ENCODE assay signal across 8 cellular contexts in the genomic region with DNA sequence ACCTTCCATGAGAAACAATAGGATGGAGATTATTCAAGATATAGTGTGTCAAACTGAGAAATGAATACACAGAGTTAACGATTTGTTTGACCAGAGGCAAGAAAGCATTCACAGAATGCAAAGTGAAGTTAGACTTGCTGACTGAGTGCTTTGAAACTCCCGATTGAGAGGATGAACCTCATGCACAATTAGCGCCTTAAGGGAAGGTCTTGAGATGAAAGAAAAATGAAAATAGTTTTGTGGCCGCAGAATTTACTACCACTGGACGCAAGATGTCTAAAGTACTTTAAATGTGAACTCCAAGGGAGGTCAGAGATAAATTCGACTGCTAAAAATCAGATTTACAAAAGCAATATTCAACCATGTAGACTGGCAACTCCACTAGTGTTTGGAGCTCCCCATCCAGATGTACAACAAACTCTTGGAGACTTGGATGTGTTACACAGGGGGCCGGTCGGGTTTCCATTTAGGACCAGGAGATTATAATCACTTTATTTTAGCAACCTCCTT. TPM values are rescaled to one million over a fixed set of nuclear protein-coding genes. Genes with fewer than 3 reads are reported as not detected.
DNase-seq lines count a peak whose midpoint lies in the region; ATAC-seq and TF ChIP-seq lines count a peak whose summit lies in the region.

No MANE protein-coding gene starts in this region.

- peak overlapping the region; percentile 93 for H3K4me3 Mint-ChIP-seq in natural killer cell treated with Interleukin-12 subunit alpha and Interleukin-12 subunit beta and Interleukin-15 and Interleukin-18, amount 100 ng/mL, for 72 hours

- TF ChIP-seq CTCF in BJ (IDR thresholded peaks at IDR 0.05; ENCODE audit: insufficient read depth, low read depth, low read length) (no peak), LNCaP clone FGC (IDR thresholded peaks at IDR 0.05; ENCODE audit: control insufficient read depth, extremely low read depth, insufficient read depth) (no peak), choroid plexus epithelial cell (conservative IDR thresholded peaks at IDR 0.05; ENCODE audit: low read depth, low read length) (no peak)

- peaks cover 0 to 3% of the 10 kb centered on the region in 2 donors for H3K27me3 Mint-ChIP-seq in natural killer cell treated with Interleukin-12 subunit alpha and Interleukin-12 subunit beta and Interleukin-15 and Interleukin-18, amount 100 ng/mL, for 72 hours

- peak overlapping the region; percentile 94 to 98 for H3K27ac Mint-ChIP-seq in natural killer cell treated with Interleukin-12 subunit alpha and Interleukin-12 subunit beta and Interleukin-15 and Interleukin-18, amount 100 ng/mL, for 72 hours

- no peaks in the 10 kb centered on the region for H3K36me3 ChIP-seq in BJ (ENCODE audit: control insufficient read depth, insufficient read depth, low read length)

- no peaks in the 10 kb centered on the region for H3K9me3 Mint-ChIP-seq in natural killer cell treated with Interleukin-12 subunit alpha and Interleukin-12 subunit beta and Interleukin-15 and Interleukin-18, amount 100 ng/mL, for 72 hours

- CTCF ChIA-PET in BJ (lab: Yijun Ruan, JAX) = interaction anchor here (0.9 to 2.9 kb wide), 4 partner anchors 17 to 47 kb away, joined by 3 to 7 read pairs (median 3); partner anchors contain the start of gene FBXO4

- H3K27me3 ChIP-seq in BJ (ENCODE audit: control insufficient read depth, insufficient read depth, low read length) = no peaks in the 10 kb centered on the region

- no peaks in the 10 kb centered on the region for H3K36me3 Mint-ChIP-seq in natural killer cell treated with Interleukin-12 subunit alpha and Interleukin-12 subunit beta and Interleukin-15 and Interleukin-18, amount 100 ng/mL, for 72 hours

- POLR2A ChIA-PET in BJ (lab: Charles Lee) = no interaction called here

- H3K4me3 ChIP-seq in BJ (ENCODE audit: low read depth, low read length) (peak overlapping the region; percentile 54), LNCaP clone FGC (ENCODE audit: low read depth, low read length) (peak overlapping the region; percentile 94), choroid plexus epithelial cell (ENCODE audit: low read depth, low read length) (peak overlapping the region; percentile 92)

- peaks cover 25 to 36% of the 10 kb centered on the region in 2 donors for H3K4me1 Mint-ChIP-seq in natural killer cell treated with Interleukin-12 subunit alpha and Interleukin-12 subunit beta and Interleukin-15 and Interleukin-18, amount 100 ng/mL, for 72 hours (ENCODE audit: low read depth in 2 of 2)

- DNase-seq in BJ (ENCODE audit: low read depth) = no peak
- no peak for DNase-seq in LNCaP clone FGC (ENCODE audit: low read depth)
- no peak for DNase-seq in choroid plexus epithelial cell (ENCODE audit: low read depth)
- no peak for DNase-seq in natural killer cell treated with Interleukin-12 subunit alpha and Interleukin-12 subunit beta and Interleukin-15 and Interleukin-18, amount 100 ng/mL, for 72 hours (ENCODE audit: low spot score)
- DNase-seq in DMS53 (lab: John Stamatoyannopoulos, UW) = no peak
- DNase-seq in activated CD4-positive, CD25-positive, alpha-beta regulatory T cell treated with anti-CD3 and anti-CD28 coated beads, Interleukin-2, amount 50 U/mL, for 72 hours = no peak
- DNase-seq in activated effector memory CD4-positive, alpha-beta T cell treated with Interleukin-2 at 50 U/mL for 16 hours = no peak

- no peak for ATAC-seq in natural killer cell treated with Interleukin-12 subunit alpha and Interleukin-12 subunit beta and Interleukin-15 and Interleukin-18, amount 100 ng/mL, for 72 hours
- ATAC-seq in HG03439 (IDR thresholded peaks at IDR 0.05; ENCODE audit: unreplicated experiment) = no peak

RNA-seq across cellular contexts. Expression of gene RIMOC1, which starts 0.7 kb away (rescaled TPM):
- polyA plus RNA-seq in BJ (2011; rRNA removed) = 11.1 and 27.6 TPM in 2 replicates
- 11.7 and 13.9 TPM in 2 replicates for polyA minus RNA-seq in BJ (2011; rRNA and poly(A)+ RNA removed)
- 10 to 100 TPM; 27.0 to 29.7 TPM for total RNA-seq in natural killer cell treated with Interleukin-12 subunit alpha and Interleukin-12 subunit beta and Interleukin-15 and Interleukin-18, amount 100 ng/mL, for 72 hours

RNA-seq across cellular contexts. Expression of gene FBXO4, which starts 21.6 kb away (rescaled TPM):
- polyA plus RNA-seq in BJ (2011; rRNA removed) = 3.9 and 9.3 TPM in 2 replicates
- polyA minus RNA-seq in BJ (2011; rRNA and poly(A)+ RNA removed) = 2.5 and 2.7 TPM in 2 replicates
- 10 to 100 TPM; 10.8 to 11.7 TPM for total RNA-seq in natural killer cell treated with Interleukin-12 subunit alpha and Interleukin-12 subunit beta and Interleukin-15 and Interleukin-18, amount 100 ng/mL, for 72 hours

RNA-seq across cellular contexts. Expression of gene OXCT1, which starts 33.2 kb away (rescaled TPM):
- polyA plus RNA-seq in BJ (2011; rRNA removed) = 12.0 and 23.4 TPM in 2 replicates
- 7.5 and 9.2 TPM in 2 replicates for polyA minus RNA-seq in BJ (2011; rRNA and poly(A)+ RNA removed)
- total RNA-seq in natural killer cell treated with Interleukin-12 subunit alpha and Interleukin-12 subunit beta and Interleukin-15 and Interleukin-18, amount 100 ng/mL, for 72 hours = 10 to 100 TPM; 31.2 to 50.2 TPM
